ENCODE assay signal across 9 cellular contexts in genomic region chr18:70195014-70195614, GRCh38. TPM values are rescaled to one million over a fixed set of nuclear protein-coding genes. Genes with fewer than 3 reads are reported as not detected.
DNase-seq lines count a peak whose midpoint lies in the region; ATAC-seq, FAIRE-seq and TF ChIP-seq lines count a peak whose summit lies in the region.
"Had no signal": no experiment of that assay in that cellular context is flagged by ENCODE, and none has a peak within 500 bp of the region (broad histone marks: within the 10 kb centered on the region; RNA-seq: fewer than 3 reads in every experiment).

No MANE protein-coding gene starts in this region.

- peaks cover 7% of the 10 kb centered on the region; the same call in 1 of the 2 replicates for H3K36me3 ChIP-seq in MM.1S (replicated peaks; ENCODE audit: insufficient read depth, low read length)

- H3K9ac ChIP-seq in MM.1S (ENCODE audit: low read length) = peak overlapping the region; percentile 60

- H2AFZ ChIP-seq in MM.1S (ENCODE audit: low read length) = peak overlapping the region; percentile 13; the same call in 1 of the 2 replicates

- H3K4me2 ChIP-seq in A549 = peak overlapping the region; percentile 23; the same call in 2 of the 3 replicates
- H3K4me2 ChIP-seq in MM.1S (ENCODE audit: low read depth, low read length) = peak overlapping the region; percentile 86

- POLR2A ChIA-PET in A549 (lab: Yijun Ruan, JAX) = interaction anchor here (0.5 to 1.1 kb wide), 3 partner anchors 11 to 256 kb away, joined by 3 to 5 read pairs (median 4); no protein-coding TSS in a partner anchor

- peak; percentile 68 for FAIRE-seq in A549 (lab: Jason Lieb, UNC)

- TF ChIP-seq CTCF in A549 (IDR thresholded peaks at IDR 0.05) (no peak), MM.1S (IDR thresholded peaks at IDR 0.05; ENCODE audit: low read length) (no peak)

- H3K4me1 ChIP-seq in A549 = peaks cover 44% of the 10 kb centered on the region
- peaks cover 30% of the 10 kb centered on the region for H3K4me1 ChIP-seq in MM.1S (ENCODE audit: low read length)

- no peak for TF ChIP-seq POLR2A in A549 (IDR thresholded peaks at IDR 0.05; ENCODE audit: low read length)

- H3K9me3 ChIP-seq in A549 (no peaks in the 10 kb centered on the region), MM.1S (replicated peaks; ENCODE audit: insufficient read depth, low read length) (no peaks in the 10 kb centered on the region)

- H3K4me3 ChIP-seq in A549 = no peak overlapping the region
- peak overlapping the region; percentile 34 for H3K4me3 ChIP-seq in MM.1S (ENCODE audit: low read length)

- H4K20me1 ChIP-seq in MM.1S (ENCODE audit: insufficient read depth, low read length) = no peaks in the 10 kb centered on the region

- TF ChIP-seq RAD21 in A549 (conservative IDR thresholded peaks at IDR 0.05 in 1 of 2, IDR thresholded peaks at IDR 0.05 in 1 of 2) = no peak

- WGBS in A549 (ENCODE audit: missing lambda C conversion rate) = 68% methylated on average over 3 of the region's 3 CpGs

- CTCF ChIA-PET in A549 (lab: Yijun Ruan, JAX) = interaction anchor here (0.6 to 4.5 kb wide), 24 partner anchors 8 to 264 kb away, joined by 3 to 55 read pairs (median 4); partner anchors contain the start of gene RTTN

- no peaks in the 10 kb centered on the region for H3K9me2 ChIP-seq in MM.1S (replicated peaks; ENCODE audit: insufficient read depth, low read length)

- H3K27ac ChIP-seq in A549 = peak overlapping the region; percentile 73 to 81
- H3K27ac ChIP-seq in MM.1S (ENCODE audit: low read length) = peak overlapping the region; percentile 91

- no peak for TF ChIP-seq EP300 in A549 (IDR thresholded peaks at IDR 0.05)

- ATAC-seq in A549 = no peak
- ATAC-seq in GM19023 (IDR thresholded peaks at IDR 0.05; ENCODE audit: unreplicated experiment) = peak; percentile 55
- ATAC-seq in HG02852 (IDR thresholded peaks at IDR 0.05; ENCODE audit: unreplicated experiment) = peak; percentile 47

- DNase-seq in A549 (ENCODE audit: low read depth in 1 of 2, low spot score in 1 of 2) (no peak), MM.1S (peak; percentile 83), SIG-M5 treated with dmso at 0.1 percent for 504 hours (lab: John Stamatoyannopoulos, UW; ENCODE audit: unreplicated experiment) (no peak), NCI-H2107 treated with DMSO at 0.1 percent for 48 hours (lab: John Stamatoyannopoulos, UW; ENCODE audit: unreplicated experiment) (no peak), nucleus accumbens (lab: John Stamatoyannopoulos, UW) (no peak)
- no peak for DNase-seq in activated CD4-positive, CD25-positive, alpha-beta regulatory T cell (lab: John Stamatoyannopoulos, UW)
- DNase-seq: NCI-H748 treated with DMSO at 0.1 percent for 48 hours had no signal

- peaks cover 11% of the 10 kb centered on the region for H3K79me2 ChIP-seq in MM.1S (ENCODE audit: low read length)

- peaks cover 21% of the 10 kb centered on the region for H3F3A ChIP-seq in MM.1S (ENCODE audit: insufficient read depth, low read length)

- H3K27me3 ChIP-seq in MM.1S (replicated peaks; ENCODE audit: insufficient read depth, low read length) = no peaks in the 10 kb centered on the region

TF ChIP-seq in A549, 52 proteins besides CTCF, POLR2A, EP300 and RAD21:
- no peak for TF ChIP-seq CHD4 (IDR thresholded peaks at IDR 0.05; ENCODE audit: borderline replicate concordance)
- TF ChIP-seq JUNB (IDR thresholded peaks at IDR 0.05) = no peak
- no peak for TF ChIP-seq HOXB13 (CRISPR knock-in tag; IDR thresholded peaks at IDR 0.05; ENCODE audit: low read depth)
- TF ChIP-seq HOXA7 (CRISPR knock-in tag; IDR thresholded peaks at IDR 0.05) = no peak
- TF ChIP-seq NFE2L2 (conservative IDR thresholded peaks at IDR 0.05; ENCODE audit: low read length) = no peak
- no peak for TF ChIP-seq HMGXB4 (CRISPR knock-in tag; IDR thresholded peaks at IDR 0.05; ENCODE audit: borderline replicate concordance)
- TF ChIP-seq TP53 (CRISPR knock-in tag; IDR thresholded peaks at IDR 0.05) = no peak
- TF ChIP-seq HEYL (CRISPR knock-in tag; IDR thresholded peaks at IDR 0.05) = no peak
- TF ChIP-seq MAZ (IDR thresholded peaks at IDR 0.05; ENCODE audit: borderline replicate concordance, low read depth, low read length) = no peak
- TF ChIP-seq, protein P1, sequence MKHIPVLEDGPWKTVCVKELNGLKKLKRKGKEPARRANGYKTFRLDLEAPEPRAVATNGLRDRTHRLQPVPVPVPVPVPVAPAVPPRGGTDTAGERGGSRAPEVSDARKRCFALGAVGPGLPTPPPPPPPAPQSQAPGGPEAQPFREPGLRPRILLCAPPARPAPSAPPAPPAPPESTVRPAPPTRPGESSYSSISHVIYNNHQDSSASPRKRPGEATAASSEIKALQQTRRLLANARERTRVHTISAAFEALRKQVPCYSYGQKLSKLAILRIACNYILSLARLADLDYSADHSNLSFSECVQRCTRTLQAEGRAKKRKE (CRISPR knock-in tag; IDR thresholded peaks at IDR 0.05; ENCODE audit: low read depth) = no peak
- no peak for TF ChIP-seq E2F6 (IDR thresholded peaks at IDR 0.05; ENCODE audit: borderline replicate concordance, low read depth)
- TF ChIP-seq ZNF302 (CRISPR knock-in tag; IDR thresholded peaks at IDR 0.05) = no peak
- TF ChIP-seq ZSCAN20 (CRISPR knock-in tag; IDR thresholded peaks at IDR 0.05) = no peak
- no peak for TF ChIP-seq CBX2 (IDR thresholded peaks at IDR 0.05; ENCODE audit: borderline replicate concordance, low read depth)
- no peak for TF ChIP-seq ZFP36 (IDR thresholded peaks at IDR 0.05; ENCODE audit: borderline replicate concordance, partially characterized antibody)

RNA-seq across cellular contexts. Expression of gene RTTN, which starts 10.4 kb away (rescaled TPM):
- polyA plus RNA-seq in A549 (2011; rRNA removed) (24.6 and 25.3 TPM in 2 replicates), A549 (2017; fragmentation: RNase III; extraction: RNeasy Plus Mini Kit Qiagen cat#74134 plus additional on column Dnase treatment) (8.4 to 9.9 TPM (median 9.5 TPM) in 3 replicates)
- 6.2 and 7.3 TPM in 2 replicates for polyA plus RNA-seq in A549 (2012; cell fraction: cytosol; rRNA removed)
- polyA plus RNA-seq in A549 (2012; cell fraction: nucleus; rRNA removed) = 10.2 and 16.1 TPM in 2 replicates
- 58.9 and 61.8 TPM in 2 replicates for polyA minus RNA-seq in A549 (2011; rRNA and poly(A)+ RNA removed)

Comparison
In these comparisons a context has a peak if more than half of its experiments do, and no peak if none do; other contexts are left out.
1. ATAC-seq: peak in GM19023 (single experiment) and HG02852 (single experiment); none in A549 (0 of 2).